Comparison of ENCODE assay signal across 12 cellular contexts in the genomic region with DNA sequence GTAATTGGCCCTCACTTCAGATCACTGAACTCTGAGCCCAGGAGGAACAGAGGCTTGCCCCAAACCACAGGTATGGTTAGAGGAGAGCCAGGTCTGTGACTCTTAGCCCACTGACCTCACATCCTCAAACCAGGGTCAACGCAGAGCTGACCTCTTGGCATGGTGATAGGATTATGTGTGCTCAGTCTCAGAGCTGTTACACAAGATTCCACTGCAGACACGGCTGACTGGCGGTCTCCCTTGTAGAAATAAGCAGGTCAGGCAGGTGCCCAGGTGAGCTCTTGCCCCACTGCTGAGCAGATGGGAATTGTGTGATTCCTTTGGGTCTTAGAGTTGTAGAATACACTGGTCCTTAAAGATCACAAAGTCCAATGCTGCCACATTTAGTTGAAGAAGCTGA.
DNase-seq lines count a peak whose midpoint lies in the region; ATAC-seq and TF ChIP-seq lines count a peak whose summit lies in the region.
"Had no signal": no experiment of that assay in that cellular context is flagged by ENCODE, and none has a peak within 500 bp of the region (broad histone marks: within the 10 kb centered on the region; RNA-seq: fewer than 3 reads in every experiment).

No MANE protein-coding gene starts in this region.

- no peak overlapping the region for H3K4me2 ChIP-seq in osteoblast (ENCODE audit: insufficient read depth, low read length)

- no peaks in the 10 kb centered on the region for H3K4me1 Mint-ChIP-seq in activated T-cell treated with anti-CD3 and anti-CD28 coated beads, Interleukin-2, amount 50 U/mL, for 24 hours (ENCODE audit: low read depth)
- H3K4me1 Mint-ChIP-seq in CD8-positive, alpha-beta T cell (ENCODE audit: low read depth) = no peaks in the 10 kb centered on the region

- TF ChIP-seq CTCF in right lobe of liver (IDR thresholded peaks at IDR 0.05) (no peak), upper lobe of right lung (IDR thresholded peaks at IDR 0.05) (no peak), osteoblast (IDR thresholded peaks at IDR 0.05; ENCODE audit: extremely low read depth, low read depth, low read length) (no peak)
- no peak for TF ChIP-seq CTCF in CD8-positive, alpha-beta T cell (IDR thresholded peaks at IDR 0.05)

- no peak overlapping the region for H3K4me3 ChIP-seq in right lobe of liver
- no peak overlapping the region for H3K4me3 ChIP-seq in upper lobe of right lung
- H3K4me3 ChIP-seq in CD8-positive, alpha-beta T cell (ENCODE audit: low read depth, low read length) = no peak overlapping the region
- H3K4me3 ChIP-seq in osteoblast (ENCODE audit: insufficient read depth, low read length) = no peak overlapping the region
- H3K4me3 ChIP-seq: GM12878, GM23248 had no signal

- 20% methylated on average over 1 of the region's 3 CpGs for WGBS in right lobe of liver (ENCODE audit: insufficient coverage, low coverage, low lambda C conversion rate, missing lambda C conversion rate)

- H3K79me2 ChIP-seq in osteoblast (ENCODE audit: insufficient read depth, low read length) = no peaks in the 10 kb centered on the region

- no peaks in the 10 kb centered on the region for H3K9me3 ChIP-seq in right lobe of liver
- no peaks in the 10 kb centered on the region for H3K9me3 ChIP-seq in upper lobe of right lung
- H3K9me3 ChIP-seq in CD8-positive, alpha-beta T cell (ENCODE audit: low read length) = no peaks in the 10 kb centered on the region
- no peaks in the 10 kb centered on the region for H3K9me3 ChIP-seq in osteoblast (ENCODE audit: low read depth, low read length)

- H3K27ac ChIP-seq in right lobe of liver (no peak overlapping the region), upper lobe of right lung (no peak overlapping the region), osteoblast (ENCODE audit: low read depth, low read length) (no peak overlapping the region)
- no peak overlapping the region for H3K27ac ChIP-seq in CD8-positive, alpha-beta T cell (ENCODE audit: low read depth, low read length)
- H3K27ac ChIP-seq: 22Rv1, GM23248 had no signal

- H3K27me3 ChIP-seq in right lobe of liver (no peaks in the 10 kb centered on the region), upper lobe of right lung (peaks cover 11% of the 10 kb centered on the region), osteoblast (ENCODE audit: insufficient read depth, low read length) (no peaks in the 10 kb centered on the region)
- no peaks in the 10 kb centered on the region for H3K27me3 ChIP-seq in CD8-positive, alpha-beta T cell (ENCODE audit: insufficient read depth, low read length)

- peak; percentile 8 for DNase-seq in activated T-cell treated with anti-CD3 and anti-CD28 coated beads, Interleukin-2, amount 50 U/mL, for 24 hours
- no peak for DNase-seq in activated T-cell treated with anti-CD3 and anti-CD28 coated beads, Interleukin-2, amount 50 U/mL, for 48 hours
- peak; percentile 30 to 60 (median 55) for DNase-seq in right lobe of liver
- DNase-seq in upper lobe of right lung = peak; percentile 20
- DNase-seq in CD8-positive, alpha-beta T cell = no peak
- DNase-seq in GM03348 (ENCODE audit: low spot score) = no peak
- no peak for DNase-seq in osteoblast (ENCODE audit: insufficient read length, low spot score, missing footprints)
- DNase-seq: DMS 273 treated with DMSO at 0.1 percent for 48 hours, GM23248 had no signal

- H3K4me1 ChIP-seq in right lobe of liver = no peaks in the 10 kb centered on the region
- no peaks in the 10 kb centered on the region for H3K4me1 ChIP-seq in upper lobe of right lung
- H3K4me1 ChIP-seq in CD8-positive, alpha-beta T cell (ENCODE audit: insufficient read depth, low read length) = no peaks in the 10 kb centered on the region
- no peaks in the 10 kb centered on the region for H3K4me1 ChIP-seq in osteoblast (ENCODE audit: insufficient read depth, low read length)

- no peak overlapping the region for H3K4me3 Mint-ChIP-seq in activated T-cell treated with anti-CD3 and anti-CD28 coated beads, Interleukin-2, amount 50 U/mL, for 24 hours
- no peak overlapping the region for H3K4me3 Mint-ChIP-seq in CD8-positive, alpha-beta T cell

- H3K27ac Mint-ChIP-seq in activated T-cell treated with anti-CD3 and anti-CD28 coated beads, Interleukin-2, amount 50 U/mL, for 24 hours = no peak overlapping the region
- H3K27ac Mint-ChIP-seq in CD8-positive, alpha-beta T cell = no peak overlapping the region

- no peaks in the 10 kb centered on the region for H4K20me1 ChIP-seq in osteoblast (ENCODE audit: insufficient read depth, low read length)

- intact Hi-C loops in right lobe of liver (cut with DNase I) = no loop called here
- intact Hi-C loops in upper lobe of right lung (cut with DNase I) = no loop called here
- intact Hi-C loops in CD8-positive, alpha-beta T cell (cut with DNase I, micrococcal nuclease) = no loop called here

- CTCF ChIA-PET in CD8-positive, alpha-beta T cell (lab: Charles Lee) = interaction anchor here (0.6 kb wide), 1 partner anchor 143 kb away, joined by 3 read pairs; no protein-coding TSS in a partner anchor

- H2AFZ ChIP-seq in osteoblast (ENCODE audit: low read length) = no peak overlapping the region
- H2AFZ ChIP-seq: GM23248 had no signal

- no peak for TF ChIP-seq POLR2A in right lobe of liver (IDR thresholded peaks at IDR 0.05)

- H3K36me3 ChIP-seq in right lobe of liver = no peaks in the 10 kb centered on the region
- no peaks in the 10 kb centered on the region for H3K36me3 ChIP-seq in upper lobe of right lung
- no peaks in the 10 kb centered on the region for H3K36me3 ChIP-seq in CD8-positive, alpha-beta T cell (ENCODE audit: insufficient read depth, low read length)
- H3K36me3 ChIP-seq in osteoblast (ENCODE audit: insufficient read depth, low read length) = no peaks in the 10 kb centered on the region

- H3K36me3 Mint-ChIP-seq in activated T-cell treated with anti-CD3 and anti-CD28 coated beads, Interleukin-2, amount 50 U/mL, for 24 hours (ENCODE audit: low read depth) = no peaks in the 10 kb centered on the region
- H3K36me3 Mint-ChIP-seq in CD8-positive, alpha-beta T cell = no peaks in the 10 kb centered on the region

- no peaks in the 10 kb centered on the region for H3K9me3 Mint-ChIP-seq in activated T-cell treated with anti-CD3 and anti-CD28 coated beads, Interleukin-2, amount 50 U/mL, for 24 hours
- no peaks in the 10 kb centered on the region for H3K9me3 Mint-ChIP-seq in CD8-positive, alpha-beta T cell

- POLR2A ChIA-PET in CD8-positive, alpha-beta T cell (lab: Charles Lee) = no interaction called here

- ATAC-seq in esophagus mucosa (peak; percentile 75), right lobe of liver (peak; percentile 77 to 92 (median 82)), upper lobe of right lung (no peak)
- ATAC-seq in CD8-positive, alpha-beta T cell = no peak
- ATAC-seq: GM12878 had no signal

- H3K27me3 Mint-ChIP-seq in activated T-cell treated with anti-CD3 and anti-CD28 coated beads, Interleukin-2, amount 50 U/mL, for 24 hours = peaks cover 14% of the 10 kb centered on the region
- peaks cover 21% of the 10 kb centered on the region for H3K27me3 Mint-ChIP-seq in CD8-positive, alpha-beta T cell (ENCODE audit: low read depth)

Comparison
In these comparisons a context has a peak if more than half of its experiments do, and no peak if none do; other contexts are left out.
1. DNase-seq: peak in activated T-cell treated with anti-CD3 and anti-CD28 coated beads, Interleukin-2, amount 50 U/mL, for 24 hours (single experiment), right lobe of liver (3 of 3) and upper lobe of right lung (single experiment); none in activated T-cell treated with anti-CD3 and anti-CD28 coated beads, Interleukin-2, amount 50 U/mL, for 48 hours (0 of 2), CD8-positive, alpha-beta T cell (0 of 7), GM03348 (single experiment) and osteoblast (single experiment).
2. ATAC-seq: peak in esophagus mucosa (single experiment) and right lobe of liver (4 of 4); none in upper lobe of right lung (single experiment) and CD8-positive, alpha-beta T cell (single experiment).